ENCODE assay signal across 1 cellular context in genomic region chr12:103905730-103906349, GRCh38.
TF ChIP-seq lines count a peak whose summit lies in the region.

No MANE protein-coding gene starts in this region.

TF ChIP-seq in SK-N-SH, 30 proteins besides CTCF, POLR2A, EP300 and RAD21 (continued from another document):
- no peak for TF ChIP-seq USF2 (IDR thresholded peaks at IDR 0.05; ENCODE audit: borderline replicate concordance, low read depth, low read length)
- TF ChIP-seq JUND (IDR thresholded peaks at IDR 0.05), result no peak
- no peak for TF ChIP-seq GABPA (IDR thresholded peaks at IDR 0.05; ENCODE audit: low read depth)
- no peak for TF ChIP-seq SMC3 (IDR thresholded peaks at IDR 0.05; ENCODE audit: low read depth, low read length)
- no peak for TF ChIP-seq EZH2phosphoT487 (IDR thresholded peaks at IDR 0.05; ENCODE audit: borderline replicate concordance, low read depth)
- no peak for TF ChIP-seq TEAD4 (IDR thresholded peaks at IDR 0.05; ENCODE audit: borderline replicate concordance, insufficient read depth)
- TF ChIP-seq RCOR1 (IDR thresholded peaks at IDR 0.05; ENCODE audit: low read length), result no peak
- TF ChIP-seq POLR2AphosphoS5 (IDR thresholded peaks at IDR 0.05; ENCODE audit: low read depth, low read length), result no peak
- no peak for TF ChIP-seq MXI1 (IDR thresholded peaks at IDR 0.05; ENCODE audit: low read depth, low read length)
- TF ChIP-seq NRF1 (IDR thresholded peaks at IDR 0.05; ENCODE audit: low read depth, low read length), result no peak
- no peak for TF ChIP-seq TAF1 (IDR thresholded peaks at IDR 0.05; ENCODE audit: borderline replicate concordance, low read depth, low read length)
- TF ChIP-seq SIN3A (IDR thresholded peaks at IDR 0.05; ENCODE audit: borderline replicate concordance, low read depth, low read length), result no peak
- no peak for TF ChIP-seq TCF12 (IDR thresholded peaks at IDR 0.05)
